Comparison of ENCODE assay signal across 8 cellular contexts in the genomic region with DNA sequence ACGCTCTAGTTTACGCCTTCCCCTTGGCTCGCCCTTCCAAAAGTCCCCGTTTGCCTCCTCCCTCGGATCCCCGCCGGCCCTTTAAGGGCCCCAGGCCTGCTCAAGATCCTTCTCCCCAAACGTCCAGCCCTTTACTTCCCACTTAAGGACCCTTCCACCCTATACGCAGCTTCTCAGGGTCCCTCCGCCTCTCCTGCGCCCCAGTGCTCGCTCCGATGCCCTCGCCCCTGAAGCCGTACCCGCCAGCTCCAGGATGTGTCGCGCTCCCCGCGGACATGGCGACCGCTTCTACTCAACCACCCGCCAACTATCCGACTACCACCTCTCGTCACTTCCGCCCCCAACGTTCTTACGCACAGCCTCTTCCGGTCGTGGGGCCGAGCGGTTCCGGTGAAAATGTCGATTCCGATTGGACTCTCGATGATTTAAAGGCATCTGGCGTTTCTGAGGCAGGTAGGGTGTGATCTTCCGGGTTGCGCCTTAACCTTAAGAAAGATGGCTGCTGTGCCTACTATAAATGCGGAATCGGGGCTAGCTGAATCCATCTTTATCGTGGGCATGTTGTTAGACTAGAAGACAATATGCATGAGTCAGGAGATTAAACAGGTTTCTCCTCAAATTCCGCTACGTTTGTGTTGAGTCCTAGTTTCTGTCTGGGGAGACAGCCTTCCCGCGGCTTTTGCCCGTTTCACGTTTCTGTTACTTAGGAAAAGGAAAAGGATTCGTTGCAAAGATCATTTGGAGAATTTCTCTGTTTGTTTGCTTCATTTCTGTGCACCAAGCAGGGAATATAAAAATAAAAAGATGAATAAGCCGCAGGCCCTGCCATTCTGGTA. TPM values are rescaled to one million over a fixed set of nuclear protein-coding genes. Genes with fewer than 3 reads are reported as not detected.
DNase-seq lines count a peak whose midpoint lies in the region; ATAC-seq and TF ChIP-seq lines count a peak whose summit lies in the region.

KHDC4 (minus strand) TSS at position 317 of the 836 bp plus-strand sequence; CDS start at position 277, 40 bp downstream.

- H3K36me3 ChIP-seq in adipocyte (ENCODE audit: control insufficient read depth, insufficient read depth, low read length, severe bottlenecking), result peaks cover 38% of the 10 kb centered on the region
- peaks cover 6 to 36% (median 28%) of the 10 kb centered on the region in 4 donors for H3K36me3 ChIP-seq in upper lobe of left lung

- H3K27ac ChIP-seq in upper lobe of left lung, result peak within 1 kb of the TSS; percentile 90 to 94 (median 92)

- DNase-seq in NCI-H1417 (lab: John Stamatoyannopoulos, UW), result peak; percentile 98 to 100 (median 100)
- peak; percentile 95 to 96 for DNase-seq in SW 1271 (lab: John Stamatoyannopoulos, UW)
- DNase-seq in adipocyte (ENCODE audit: low read depth), result peak; percentile 99
- peak; percentile 97 for DNase-seq in cardiac septum (ENCODE audit: low spot score)
- peak; percentile 100 for DNase-seq in pons (ENCODE audit: low spot score)
- peak; percentile 93 to 96 for DNase-seq in upper lobe of left lung

- intact Hi-C loops in cardiac septum (cut with DNase I), result loop anchor here (2.0 to 10.0 kb wide), 2 partner anchors 74 to 120 kb away; partner anchors contain the start of genes LAMTOR2 and UBQLN4

- peak; percentile 79 to 97 (median 88) for TF ChIP-seq POLR2A in upper lobe of left lung (IDR thresholded peaks at IDR 0.05)

- peak; percentile 25 for TF ChIP-seq CTCF in GM12873 (IDR thresholded peaks at IDR 0.05; ENCODE audit: insufficient read depth, low read depth, low read length, missing control alignments)
- TF ChIP-seq CTCF in upper lobe of left lung (IDR thresholded peaks at IDR 0.05), result peak in 5 of 6 experiments; percentile 8 to 54 (median 36)

- H3K27me3 ChIP-seq in adipocyte (replicated peaks; ENCODE audit: control insufficient read depth, insufficient read depth, low read length) (no peaks in the 10 kb centered on the region), upper lobe of left lung (no peaks in the 10 kb centered on the region)

- WGBS in upper lobe of left lung, 2 donors, result 1 to 2% methylated on average over 39 to 50 of the region's 50 CpGs

- H3K4me1 ChIP-seq in adipocyte (ENCODE audit: control insufficient read depth, insufficient read depth, low read length), result peaks cover 30% of the 10 kb centered on the region
- H3K4me1 ChIP-seq in upper lobe of left lung, result peaks cover 45 to 59% (median 52%) of the 10 kb centered on the region in 4 donors

- ATAC-seq in HG02759 (IDR thresholded peaks at IDR 0.05; ENCODE audit: unreplicated experiment) (peak; percentile 96), upper lobe of left lung (ENCODE audit: low FRiP score in 2 of 2) (peak; percentile 98)

- H3K9me3 ChIP-seq in adipocyte (ENCODE audit: control insufficient read depth, low read length), result no peaks in the 10 kb centered on the region
- H3K9me3 ChIP-seq in upper lobe of left lung, result no peaks in the 10 kb centered on the region

- peak in 1 of 4 donors; percentile 85 for TF ChIP-seq EP300 in upper lobe of left lung (IDR thresholded peaks at IDR 0.05)

- peak within 1 kb of the TSS; percentile 100 for H3K9ac ChIP-seq in adipocyte (ENCODE audit: low read length)

- H3K4me3 ChIP-seq in adipocyte (ENCODE audit: low read length) (peak within 1 kb of the TSS; percentile 99), upper lobe of left lung (peak within 1 kb of the TSS; percentile 50 to 89 (median 74))

RNA-seq across cellular contexts. Expression of gene KHDC4, which starts in this region (rescaled TPM):
- total RNA-seq in cardiac septum (26.8 TPM), upper lobe of left lung (100 to 1,000 TPM in 1 of 6 donors, 10 to 100 TPM in 5; 30.4 to 105 (median 37.6) TPM)

Comparison
In these comparisons a context has a peak if more than half of its experiments do, and no peak if none do; other contexts are left out.
1. Peak in every context shown above with its lines: DNase-seq, ATAC-seq, H3K4me3 ChIP-seq and H3K27ac ChIP-seq.